In genomic region chr17:74430385-74430705, GRCh38 we compare ENCODE assay signal across 9 cellular contexts. TPM values are rescaled to one million over a fixed set of nuclear protein-coding genes. Genes with fewer than 3 reads are reported as not detected.
DNase-seq lines count a peak whose midpoint lies in the region; ATAC-seq, FAIRE-seq and TF ChIP-seq lines count a peak whose summit lies in the region.
"Had no signal": no experiment of that assay in that cellular context is flagged by ENCODE, and none has a peak within 500 bp of the region (broad histone marks: within the 10 kb centered on the region; RNA-seq: fewer than 3 reads in every experiment).

No MANE protein-coding gene starts in this region.

- no peaks in the 10 kb centered on the region; a peak in 1 of 5 replicates for H3K36me3 ChIP-seq in HepG2 (replicated peaks in 1 of 2; ENCODE audit: control insufficient read depth in 1 of 2, insufficient read depth in 2 of 2, low read length in 2 of 2)
- no peaks in the 10 kb centered on the region for H3K36me3 ChIP-seq in stomach

- TF ChIP-seq POLR2A in HepG2 (IDR thresholded peaks at IDR 0.05; ENCODE audit: insufficient read depth in 1 of 2, low read depth in 2 of 2, low read length in 2 of 2): peak; percentile 69 to 86; a peak in 2 of 4 replicates
- TF ChIP-seq POLR2A in stomach (IDR thresholded peaks at IDR 0.05): no peak

- no peak for TF ChIP-seq RAD21 in HepG2 (CRISPR knock-in tag; IDR thresholded peaks at IDR 0.05)

- H3K79me2 ChIP-seq in HepG2 (ENCODE audit: insufficient read depth, low read length): peaks cover 42% of the 10 kb centered on the region

- H3K4me2 ChIP-seq in HepG2 (ENCODE audit: low read depth, low read length): peak overlapping the region; percentile 100

- H3K4me1 ChIP-seq in HepG2 (ENCODE audit: insufficient read depth, low read length): peaks cover 67% of the 10 kb centered on the region
- H3K4me1 ChIP-seq in stomach: peaks cover 32 to 84% (median 68%) of the 10 kb centered on the region in 4 donors

- H3K9me3 ChIP-seq in HepG2 (ENCODE audit: low read length) (no peaks in the 10 kb centered on the region), stomach (no peaks in the 10 kb centered on the region)

- FAIRE-seq in HepG2 (lab: Jason Lieb, UNC): no peak

- TF ChIP-seq CTCF in astrocyte of the cerebellum (IDR thresholded peaks at IDR 0.05; ENCODE audit: low read depth, low read length, missing control alignments) (no peak), HepG2 (CRISPR knock-in tag; IDR thresholded peaks at IDR 0.05) (no peak), stomach (IDR thresholded peaks at IDR 0.05) (no peak)

- DNase-seq in astrocyte of the cerebellum (ENCODE audit: low read depth): no peak
- DNase-seq in HepG2 (ENCODE audit: low spot score): no peak
- no peak for DNase-seq in stomach
- no peak for DNase-seq in hippocampal formation (lab: John Stamatoyannopoulos, UW)
- DNase-seq in globus pallidus (ENCODE audit: low spot score): no peak
- no peak for DNase-seq in NOMO-1 (lab: John Stamatoyannopoulos, UW; ENCODE audit: unreplicated experiment in 2 of 2)
- no peak for DNase-seq in COR-L47 (lab: John Stamatoyannopoulos, UW)

- peak overlapping the region; percentile 99 for H3K9ac ChIP-seq in HepG2 (ENCODE audit: insufficient read depth, low read depth, low read length)

- TSS peak; percentile 84 for BruUV-seq in HepG2 (replicated peaks; lab: Mats Ljungman, UMichigan)

- peaks cover 18% of the 10 kb centered on the region for H4K20me1 ChIP-seq in HepG2 (ENCODE audit: insufficient read depth, low read length)

- in situ Hi-C loops in astrocyte of the cerebellum (cut with HindIII; ENCODE audit: low sequenced_read_pairs): no loop called here
- in situ Hi-C loops in HepG2 (cut with HindIII; ENCODE audit: extremely low pct_ligation_motif_present, low pct_unique_long_range_greater_than_20kb): loop anchor here (10.0 to 25.0 kb wide), 3 partner anchors 324 to 1143 kb away; no protein-coding TSS in a partner anchor

- peak overlapping the region; percentile 43 for H3K4me3 ChIP-seq in astrocyte of the cerebellum (ENCODE audit: low read depth, low read length)
- peak overlapping the region; percentile 82 to 94 (median 89) for H3K4me3 ChIP-seq in HepG2 (replicated peaks in 1 of 3; ENCODE audit: insufficient read depth in 1 of 3, low read depth in 2 of 3, low read length in 3 of 3)
- peak overlapping the region; percentile 66 to 78 (median 72) for H3K4me3 ChIP-seq in stomach

- POLR2A ChIA-PET in HepG2 (lab: Yijun Ruan, JAX): interaction anchor here (1.0 to 5.6 kb wide), 17 partner anchors 9 to 633 kb away, joined by 3 to 159 read pairs (median 11); partner anchors contain the start of genes FDXR and RAB37

- 3% methylated on average over 12 of the region's 13 CpGs for WGBS in HepG2 (ENCODE audit: low lambda C conversion rate)
- 7 to 16% (median 11%) methylated on average over 9 to 13 of the region's 13 CpGs for WGBS in stomach, 5 donors

- ATAC-seq in HG02981 (IDR thresholded peaks at IDR 0.05; ENCODE audit: unreplicated experiment) (peak; percentile 9), HepG2 (no peak)

- TF ChIP-seq EP300 in HepG2 (IDR thresholded peaks at IDR 0.05; ENCODE audit: low read depth in 2 of 2, low read length in 2 of 2) (no peak; a peak in 1 of 4 replicates), HepG2 (CRISPR knock-in tag; IDR thresholded peaks at IDR 0.05; ENCODE audit: borderline replicate concordance) (no peak), stomach (IDR thresholded peaks at IDR 0.05) (no peak)

- H3K27ac ChIP-seq in HepG2 (ENCODE audit: extremely low read length, insufficient read depth, low read length) (peak overlapping the region; percentile 98), stomach (peak overlapping the region; percentile 96 to 99 (median 96))

- H2AFZ ChIP-seq in HepG2 (ENCODE audit: low read length): no peak overlapping the region

- no peaks in the 10 kb centered on the region; a peak in 1 of 5 replicates for H3K27me3 ChIP-seq in HepG2 (ENCODE audit: control insufficient read depth in 1 of 2, insufficient read depth in 2 of 2, low read length in 2 of 2)
- H3K27me3 ChIP-seq in stomach: peaks cover 0 to 44% (median 17%) of the 10 kb centered on the region in 3 donors

- intact Hi-C loops in HepG2 (cut with micrococcal nuclease; ENCODE audit: unreplicated experiment) (loop anchor here (1.0 kb wide), 1 partner anchor 13 kb away; no protein-coding TSS in a partner anchor), stomach (cut with DNase I; ENCODE audit: low total_unique reads) (no loop called here)

- CTCF ChIA-PET in HepG2 (lab: Yijun Ruan, JAX; ENCODE audit: low intra/inter-chr PET ratio, low total read pairs): no interaction called here

TF ChIP-seq in HepG2, 621 proteins besides CTCF, POLR2A, EP300 and RAD21 (continues in another document):
- TF ChIP-seq FOSL2 (CRISPR knock-in tag; IDR thresholded peaks at IDR 0.05) (no peak), ZNF383 (CRISPR knock-in tag; IDR thresholded peaks at IDR 0.05; ENCODE audit: borderline replicate concordance) (0 out of 2 replicates have a peak, but pooled peaks have one; percentile 61), CCAR2 (optimal IDR thresholded peaks at IDR 0.05; ENCODE audit: low read depth, low read length) (peak; percentile 20), KLF16 (CRISPR knock-in tag; IDR thresholded peaks at IDR 0.05) (no peak), DDIT3 (CRISPR knock-in tag; IDR thresholded peaks at IDR 0.05) (no peak)

RNA-seq across cellular contexts. Expression of gene GPRC5C, which starts 1.5 kb away (rescaled TPM):
- total RNA-seq in HepG2 (2016; rRNA removed; fragmentation: Illumina TruSeq; extraction: Trizol) (44.8 and 85.6 TPM in 2 replicates), stomach (100 to 1,000 TPM in 4 of 5 donors, 10 to 100 TPM in 1; 66.5 to 321 (median 141) TPM)
- 30.8 and 32.3 TPM in 2 replicates for total RNA-seq in HepG2 (2016; cell fraction: cytosol; rRNA removed; fragmentation: Illumina TruSeq; extraction: Trizol; ENCODE audit: low read depth)
- total RNA-seq in HepG2 (2016; cell fraction: insoluble cytoplasmic fraction; rRNA removed; fragmentation: Illumina TruSeq; extraction: Trizol): 41.2 and 86.3 TPM in 2 replicates
- 50.5 and 55.5 TPM in 2 replicates for total RNA-seq in HepG2 (2016; cell fraction: membrane; rRNA removed; fragmentation: Illumina TruSeq; extraction: Trizol)
- 73.7 and 80.6 TPM in 2 replicates for total RNA-seq in HepG2 (2016; cell fraction: nucleus; rRNA removed; fragmentation: Illumina TruSeq; extraction: Trizol)
- polyA plus RNA-seq in HepG2 (2011; rRNA removed) (300 and 407 TPM in 2 replicates), stomach (100 to 1,000 TPM in 2 of 3 donors, 10 to 100 TPM in 1; 84.5 to 145 (median 117) TPM)
- 276 and 424 TPM in 2 replicates for polyA plus RNA-seq in HepG2 (2011; cell fraction: cytosol; rRNA removed)
- 354 and 357 TPM in 2 replicates for polyA plus RNA-seq in HepG2 (2011; cell fraction: nucleus; rRNA removed)
- 111 and 131 TPM in 2 replicates for polyA plus RNA-seq in HepG2 (2012)
- 29.5 and 34.4 TPM in 2 replicates for polyA plus RNA-seq in HepG2 (2016; cell fraction: cytosol; fragmentation: Illumina TruSeq; extraction: Trizol; ENCODE audit: low read depth)
- 42.9 and 43.8 TPM in 2 replicates for polyA plus RNA-seq in HepG2 (2016; cell fraction: insoluble cytoplasmic fraction; fragmentation: Illumina TruSeq; extraction: Trizol; ENCODE audit: low read depth)
- polyA plus RNA-seq in HepG2 (2016; cell fraction: membrane; fragmentation: Illumina TruSeq; extraction: Trizol; ENCODE audit: low read depth): 36.0 and 48.1 TPM in 2 replicates
- polyA plus RNA-seq in HepG2 (2016; cell fraction: nucleus; fragmentation: Illumina TruSeq; extraction: Trizol; ENCODE audit: insufficient read depth, low read depth): 131 and 142 TPM in 2 replicates
- 39.8 and 712 TPM in 2 replicates for polyA minus RNA-seq in HepG2 (2011; rRNA and poly(A)+ RNA removed; ENCODE audit: low replicate concordance)
- 209 and 211 TPM in 2 replicates for polyA minus RNA-seq in HepG2 (2011; cell fraction: cytosol; rRNA and poly(A)+ RNA removed)
- 108 and 116 TPM in 2 replicates for polyA minus RNA-seq in HepG2 (2011; cell fraction: nucleus; rRNA and poly(A)+ RNA removed)

RNA-seq across cellular contexts. Expression of gene CD300A, which starts 36.1 kb away (rescaled TPM):
- total RNA-seq in HepG2 (2016; rRNA removed; fragmentation: Illumina TruSeq; extraction: Trizol): not detected in 2 replicates
- total RNA-seq in HepG2 (2016; cell fraction: cytosol; rRNA removed; fragmentation: Illumina TruSeq; extraction: Trizol; ENCODE audit: low read depth): not detected in 2 replicates
- not detected in 2 replicates for total RNA-seq in HepG2 (2016; cell fraction: insoluble cytoplasmic fraction; rRNA removed; fragmentation: Illumina TruSeq; extraction: Trizol)
- total RNA-seq in HepG2 (2016; cell fraction: membrane; rRNA removed; fragmentation: Illumina TruSeq; extraction: Trizol): not detected in 2 replicates
- total RNA-seq in HepG2 (2016; cell fraction: nucleus; rRNA removed; fragmentation: Illumina TruSeq; extraction: Trizol): not detected in 2 replicates
- polyA plus RNA-seq in HepG2 (2011; rRNA removed): 0.39 TPM in 1 of 2 replicates, not detected in the other
- 0.09 and 0.14 TPM in 2 replicates for polyA plus RNA-seq in HepG2 (2011; cell fraction: cytosol; rRNA removed)
- polyA plus RNA-seq in HepG2 (2011; cell fraction: nucleus; rRNA removed): 0.14 and 0.23 TPM in 2 replicates
- polyA plus RNA-seq in HepG2 (2012): 0.11 and 0.19 TPM in 2 replicates
- polyA plus RNA-seq in HepG2 (2016; cell fraction: cytosol; fragmentation: Illumina TruSeq; extraction: Trizol; ENCODE audit: low read depth): not detected in 2 replicates
- polyA plus RNA-seq in HepG2 (2016; cell fraction: insoluble cytoplasmic fraction; fragmentation: Illumina TruSeq; extraction: Trizol; ENCODE audit: low read depth): not detected in 2 replicates
- not detected in 2 replicates for polyA plus RNA-seq in HepG2 (2016; cell fraction: membrane; fragmentation: Illumina TruSeq; extraction: Trizol; ENCODE audit: low read depth)
- not detected in 2 replicates for polyA plus RNA-seq in HepG2 (2016; cell fraction: nucleus; fragmentation: Illumina TruSeq; extraction: Trizol; ENCODE audit: insufficient read depth, low read depth)
- polyA minus RNA-seq in HepG2 (2011; rRNA and poly(A)+ RNA removed; ENCODE audit: low replicate concordance): not detected in 2 replicates
- not detected in 2 replicates for polyA minus RNA-seq in HepG2 (2011; cell fraction: cytosol; rRNA and poly(A)+ RNA removed)
- not detected in 2 replicates for polyA minus RNA-seq in HepG2 (2011; cell fraction: nucleus; rRNA and poly(A)+ RNA removed)
- total RNA-seq in stomach: 1 to 10 TPM in 3 of 5 donors, not detected in 2; 3.1 to 8.0 (median 5.3) TPM
- polyA plus RNA-seq in stomach: 1 to 10 TPM; 1.8 to 4.7 (median 2.7) TPM
- total RNA-seq: fibroblast of lung had no signal
- polyA plus RNA-seq: fibroblast of lung had no signal

Comparison
In these comparisons a context has a peak if more than half of its experiments do, and no peak if none do; other contexts are left out.
1. POLR2A ChIP-seq: peak in HepG2 (2 of 2); none in stomach (0 of 4).
2. Peak in every context shown above with its lines, with median percentiles within 50 percentile points of each other: H3K4me3 ChIP-seq.